Comparison of ENCODE assay signal across 8 cellular contexts in the genomic region with DNA sequence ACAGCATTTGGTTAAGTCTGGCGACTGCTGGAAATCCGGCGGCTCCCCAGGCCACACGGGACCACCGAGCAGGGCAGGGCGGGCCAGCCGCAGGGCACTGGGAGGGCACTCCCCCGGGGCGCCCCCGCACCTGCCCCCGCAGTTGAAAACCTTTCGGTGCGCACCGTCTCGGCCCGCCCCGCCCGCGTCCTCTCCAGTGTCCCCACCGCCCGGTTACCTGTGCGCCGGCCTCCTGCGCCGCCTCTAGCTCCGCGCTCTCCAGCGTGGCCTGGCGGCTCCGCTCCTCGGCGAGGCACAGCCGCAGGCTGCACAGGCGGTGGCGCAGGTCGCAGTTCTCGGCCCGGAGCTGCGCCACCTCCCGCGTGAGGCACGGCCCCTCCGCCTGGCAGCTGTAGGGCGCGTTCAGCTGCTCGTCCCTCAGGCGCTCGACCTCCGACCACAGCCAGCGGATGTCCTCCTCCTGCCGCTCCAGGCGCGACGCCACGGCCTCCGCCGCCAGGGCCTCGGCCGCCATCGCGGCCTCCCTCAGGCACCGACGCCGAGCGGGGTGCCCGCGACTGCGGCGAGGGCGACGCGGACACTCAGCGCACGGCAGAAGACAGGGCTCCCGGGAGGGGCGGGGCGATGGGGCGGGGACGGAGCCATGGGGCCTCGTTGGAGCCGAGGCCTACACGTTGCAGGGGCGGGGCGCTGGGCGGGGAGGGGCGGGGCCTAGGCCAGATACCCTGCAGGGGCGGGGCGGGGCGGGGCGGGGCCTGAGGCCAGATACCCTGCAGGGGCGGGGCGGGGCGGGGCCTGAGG. TPM values are rescaled to one million over a fixed set of nuclear protein-coding genes. Genes with fewer than 3 reads are reported as not detected.
DNase-seq lines count a peak whose midpoint lies in the region; ATAC-seq and TF ChIP-seq lines count a peak whose summit lies in the region.

TARS3 (minus strand) TSS at position 600 of the 801 bp plus-strand sequence; CDS start at position 514, 86 bp downstream.

- TF ChIP-seq CTCF in choroid plexus epithelial cell (conservative IDR thresholded peaks at IDR 0.05; ENCODE audit: low read depth, low read length) = no peak

- peak within 1 kb of the TSS; percentile 81 for H3K4me3 ChIP-seq in choroid plexus epithelial cell (ENCODE audit: low read depth, low read length)

- peak within 1 kb of the TSS; percentile 84 for H3K27ac ChIP-seq in layer of hippocampus (ENCODE audit: low read depth, low read length)

- DNase-seq in AML-193 (lab: John Stamatoyannopoulos, UW) (peak; percentile 69 to 75), NCI-H460 (ENCODE audit: extremely low read depth, low read depth) (peak; percentile 91), choroid plexus epithelial cell (ENCODE audit: low read depth) (peak; percentile 89)
- peak; percentile 91 for DNase-seq in activated CD4-positive, alpha-beta T cell treated with anti-CD3 and anti-CD28 coated beads for 1 hour
- DNase-seq in stimulated activated CD4-positive, alpha-beta T cell treated with anti-CD3 and anti-CD28 coated beads, Interleukin-1b, Interleukin-23, amount 100 ng/mL, for 4 hours (ENCODE audit: low read depth in 2 of 2) = peak; percentile 96 to 99

- ATAC-seq in GM19023 (IDR thresholded peaks at IDR 0.05; ENCODE audit: unreplicated experiment) (peak; percentile 83), HG03196 (IDR thresholded peaks at IDR 0.05; ENCODE audit: unreplicated experiment) (peak; percentile 80)

- no peaks in the 10 kb centered on the region for H3K27me3 ChIP-seq in layer of hippocampus (ENCODE audit: control insufficient read depth, insufficient read depth, low read length)

RNA-seq across cellular contexts. Expression of gene TARS3, which starts in this region (rescaled TPM):
- 9.2 and 10.2 TPM in 2 replicates for total RNA-seq in NCI-H460 (2014; rRNA removed; shearing (Covaris generic))
- polyA plus RNA-seq in NCI-H460 (2014; cell fraction: nucleus; rRNA removed) = 6.5 and 6.9 TPM in 2 replicates

Comparison
In these comparisons a context has a peak if more than half of its experiments do, and no peak if none do; other contexts are left out.
1. Peak in every context shown above with its lines: DNase-seq, ATAC-seq, H3K4me3 ChIP-seq and H3K27ac ChIP-seq.